ENCODE assay signal across 8 cellular contexts in genomic region chr18:24138281-24138883, GRCh38. TPM values are rescaled to one million over a fixed set of nuclear protein-coding genes. Genes with fewer than 3 reads are reported as not detected.
DNase-seq lines count a peak whose midpoint lies in the region; ATAC-seq, FAIRE-seq and TF ChIP-seq lines count a peak whose summit lies in the region.

No MANE protein-coding gene starts in this region.

- FAIRE-seq in HTR-8/SVneo (lab: Jason Lieb, UNC): no peak

- H2BK5ac ChIP-seq in neuronal stem cell (ENCODE audit: low read length): no peak overlapping the region

- H3K79me1 ChIP-seq in neuronal stem cell (ENCODE audit: low read depth, low read length): no peaks in the 10 kb centered on the region

- H3K9me3 ChIP-seq in neuronal stem cell (replicated peaks in 1 of 2; ENCODE audit: control insufficient read depth in 2 of 2, insufficient read depth in 1 of 2, low read depth in 1 of 2, low read length in 2 of 2): peaks cover 0 to 4% of the 10 kb centered on the region in 2 donors

- H3K36me3 ChIP-seq in neuronal stem cell (replicated peaks in 1 of 2; ENCODE audit: control insufficient read depth in 2 of 2, insufficient read depth in 2 of 2, low read length in 2 of 2): peaks cover 0 to 5% of the 10 kb centered on the region in 2 donors

- H4K91ac ChIP-seq in neuronal stem cell (ENCODE audit: low read depth, low read length, poor library complexity): no peak overlapping the region

- peak overlapping the region; percentile 75 for H3K4me2 ChIP-seq in neuronal stem cell (ENCODE audit: insufficient read depth, low read length, poor library complexity, severe bottlenecking)

- no peak overlapping the region for H2AK5ac ChIP-seq in neuronal stem cell (ENCODE audit: low read depth, low read length)

- H3K27me3 ChIP-seq in dorsolateral prefrontal cortex (no peaks in the 10 kb centered on the region), neuronal stem cell (ENCODE audit: control insufficient read depth in 3 of 3, insufficient read depth in 3 of 3, low read depth in 1 of 3, low read length in 3 of 3) (no peaks in the 10 kb centered on the region)

- peak in 1 of 56 donors; percentile 8 for TF ChIP-seq CTCF in dorsolateral prefrontal cortex (IDR thresholded peaks at IDR 0.05 in 54 of 56, conservative IDR thresholded peaks at IDR 0.05 in 2 of 56; ENCODE audit: low read depth in 1 of 56, partially characterized antibody in 56 of 56)

- H3K4me1 ChIP-seq in neuronal stem cell (ENCODE audit: control insufficient read depth in 2 of 2, insufficient read depth in 1 of 2, low read depth in 1 of 2, low read length in 2 of 2): peaks cover 0 to 4% of the 10 kb centered on the region in 2 donors

- H3K14ac ChIP-seq in neuronal stem cell (ENCODE audit: low read length): no peak overlapping the region

- WGBS in neuronal stem cell (ENCODE audit: extremely low coverage in 2 of 2, insufficient read length in 2 of 2, insufficient replicate concordance in 1 of 2), 2 donors: no CpG with 5 or more reads among the region's 18 CpGs

- H2BK120ac ChIP-seq in neuronal stem cell (ENCODE audit: low read depth, low read length): no peak overlapping the region

- intact Hi-C loops in dorsolateral prefrontal cortex (cut with DNase I): no loop called here

- H3K4me3 ChIP-seq in dorsolateral prefrontal cortex: peak overlapping the region; percentile 59 to 88 (median 74)
- H3K4me3 ChIP-seq in neuronal stem cell (ENCODE audit: low read length in 2 of 2): peak overlapping the region in 1 of 2 donors; percentile 61

- H2BK12ac ChIP-seq in neuronal stem cell (ENCODE audit: low read length): no peak overlapping the region

- H3K27ac ChIP-seq in dorsolateral prefrontal cortex (peak overlapping the region; percentile 5 to 93 (median 82)), neuronal stem cell (replicated peaks; ENCODE audit: low read length) (peak overlapping the region; percentile 54)

- no peak overlapping the region for H3K4ac ChIP-seq in neuronal stem cell (ENCODE audit: low read length)

- ATAC-seq in HG03460 (IDR thresholded peaks at IDR 0.05; ENCODE audit: unreplicated experiment) (no peak), HG02885 (IDR thresholded peaks at IDR 0.05; ENCODE audit: poor library complexity, unreplicated experiment) (no peak)

- H3K9ac ChIP-seq in neuronal stem cell (ENCODE audit: low read depth, low read length, poor library complexity): no peak overlapping the region

- DNase-seq in Daoy (ENCODE audit: low read depth) (peak; percentile 2), HTR-8/SVneo (ENCODE audit: insufficient read length, low spot score) (peak; percentile 6), dorsolateral prefrontal cortex (no peak), neuronal stem cell (ENCODE audit: low spot score) (no peak), NCI-H1105 (lab: John Stamatoyannopoulos, UW) (no peak), NCI-H510A treated with DMSO at 0.1 percent for 48 hours (lab: John Stamatoyannopoulos, UW) (no peak)

- H4K8ac ChIP-seq in neuronal stem cell (ENCODE audit: low read depth, low read length): no peak overlapping the region

- H3K18ac ChIP-seq in neuronal stem cell (ENCODE audit: low read length): peak overlapping the region; percentile 35

- H3K23ac ChIP-seq in neuronal stem cell (ENCODE audit: low read depth, low read length, poor library complexity): no peak overlapping the region

- no peak overlapping the region for H2AFZ ChIP-seq in neuronal stem cell (ENCODE audit: low read length)

- no peak overlapping the region for H2BK15ac ChIP-seq in neuronal stem cell (ENCODE audit: low read length)

RNA-seq across cellular contexts. Expression of gene CABYR, which starts 0.5 kb away (rescaled TPM):
- total RNA-seq in Daoy (2014; rRNA removed; shearing (Covaris generic)): 1.4 and 3.1 TPM in 2 replicates
- total RNA-seq in dorsolateral prefrontal cortex: 10 to 100 TPM in 115 of 120 experiments, 1 to 10 TPM in 5; 8.5 to 29.7 (median 17.0) TPM
- 19.3 TPM for polyA plus RNA-seq in neuronal stem cell (2013, experiment 1 of 2)
- polyA plus RNA-seq in neuronal stem cell (2013, experiment 2 of 2): 19.3 TPM

Comparison
In these comparisons a context has a peak if more than half of its experiments do, and no peak if none do; other contexts are left out.
1. DNase-seq: peak in Daoy (single experiment) and HTR-8/SVneo (single experiment); none in dorsolateral prefrontal cortex (0 of 10), neuronal stem cell (single experiment), NCI-H1105 (single experiment) and NCI-H510A treated with DMSO at 0.1 percent for 48 hours (single experiment).